17 cellular contexts compared by ENCODE assay signal in the genomic region with DNA sequence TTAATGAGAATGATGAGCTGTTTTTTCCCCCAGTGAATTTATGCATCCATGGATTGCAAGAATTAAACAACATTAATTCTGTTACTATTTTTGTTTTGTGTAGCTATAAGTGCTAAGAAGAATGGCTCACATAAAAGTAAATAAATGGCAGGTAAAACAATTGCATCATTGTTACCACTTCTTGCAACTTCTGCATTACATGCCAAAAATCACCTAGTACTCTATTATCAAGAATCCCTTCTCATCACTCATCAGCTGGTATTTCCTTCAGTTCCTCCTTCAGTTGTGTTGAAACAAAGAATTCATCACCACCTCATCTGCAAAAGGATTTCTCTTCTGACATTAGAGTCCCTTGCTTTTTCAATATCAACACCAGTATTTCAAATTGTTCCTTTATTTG. TPM values are rescaled to one million over a fixed set of nuclear protein-coding genes. Genes with fewer than 3 reads are reported as not detected.
A peak's percentile ranks its signal among the peaks of the same experiment; 100 is the strongest.
DNase-seq lines count a peak whose midpoint lies in the region; TF ChIP-seq lines count a peak whose summit lies in the region.
"Had no signal": no experiment of that assay in that cellular context is flagged by ENCODE, and none has a peak within 500 bp of the region (broad histone marks: within the 10 kb centered on the region; RNA-seq: fewer than 3 reads in every experiment).

No MANE protein-coding gene starts in this region.

- H3K4me1 ChIP-seq in mesodermal cell (ENCODE audit: control insufficient read depth, insufficient read depth, low read length, poor library complexity, severe bottlenecking) (peaks cover 5% of the 10 kb centered on the region), subcutaneous abdominal adipose tissue (ENCODE audit: control insufficient read depth in 5 of 5, insufficient read depth in 5 of 5, low read length in 5 of 5) (peaks cover 0 to 51% (median 17%) of the 10 kb centered on the region in 5 donors)
- H3K4me1 ChIP-seq: SJCRH30 had no signal

- H3K27ac Mint-ChIP-seq in dendritic cell treated with granulocyte-macrophage colony-stimulating factor and Interleukin-4, amounts not matched to agents 40 ng/mL and 50 ng/mL, for 4 days = peak overlapping the region; percentile 89
- no peak overlapping the region for H3K27ac Mint-ChIP-seq in HFFc6
- H3K27ac Mint-ChIP-seq: activated naive CD4-positive, alpha-beta T cell treated with anti-CD3 and anti-CD28 coated beads for 36 hours; B cell had no signal

- H3K4me3 Mint-ChIP-seq in dendritic cell treated with granulocyte-macrophage colony-stimulating factor and Interleukin-4, amounts not matched to agents 40 ng/mL and 50 ng/mL, for 4 days = peak overlapping the region; percentile 61
- no peak overlapping the region for H3K4me3 Mint-ChIP-seq in HFFc6
- H3K4me3 Mint-ChIP-seq: activated naive CD4-positive, alpha-beta T cell treated with anti-CD3 and anti-CD28 coated beads for 36 hours; B cell; natural killer cell had no signal

- H3K9me3 ChIP-seq in mesodermal cell (ENCODE audit: control insufficient read depth, low read length) (no peaks in the 10 kb centered on the region), subcutaneous abdominal adipose tissue (ENCODE audit: control insufficient read depth in 5 of 5, low read length in 5 of 5) (no peaks in the 10 kb centered on the region)
- H3K9me3 ChIP-seq: SJCRH30 had no signal

- H3K36me3 ChIP-seq in mesodermal cell (ENCODE audit: control insufficient read depth, insufficient read depth, low read length) (no peaks in the 10 kb centered on the region), subcutaneous abdominal adipose tissue (ENCODE audit: control insufficient read depth in 5 of 5, insufficient read depth in 5 of 5, low read length in 5 of 5) (peaks cover 0 to 19% (median 10%) of the 10 kb centered on the region in 5 donors)
- H3K36me3 ChIP-seq: SJCRH30 had no signal

- H3K4me1 Mint-ChIP-seq in dendritic cell treated with granulocyte-macrophage colony-stimulating factor and Interleukin-4, amounts not matched to agents 40 ng/mL and 50 ng/mL, for 4 days (ENCODE audit: low read depth) = peaks cover 66% of the 10 kb centered on the region
- no peaks in the 10 kb centered on the region for H3K4me1 Mint-ChIP-seq in HFFc6 (ENCODE audit: low read depth)

- H3K27ac ChIP-seq in mesodermal cell (ENCODE audit: low read depth, low read length, severe bottlenecking) (no peak overlapping the region), subcutaneous abdominal adipose tissue (ENCODE audit: low read depth, low read length) (peak overlapping the region; percentile 89)
- H3K27ac ChIP-seq: SJCRH30 had no signal

- H3K27me3 ChIP-seq in subcutaneous abdominal adipose tissue (ENCODE audit: control insufficient read depth in 5 of 5, insufficient read depth in 4 of 5, low read length in 5 of 5) = peaks cover 0 to 2% (median 0%) of the 10 kb centered on the region in 5 donors
- H3K27me3 ChIP-seq: SJCRH30 had no signal

- H3K36me3 Mint-ChIP-seq in dendritic cell treated with granulocyte-macrophage colony-stimulating factor and Interleukin-4, amounts not matched to agents 40 ng/mL and 50 ng/mL, for 4 days (ENCODE audit: low read depth) = peaks cover 29% of the 10 kb centered on the region
- no peaks in the 10 kb centered on the region for H3K36me3 Mint-ChIP-seq in HFFc6 (ENCODE audit: low read depth)
- H3K36me3 Mint-ChIP-seq: natural killer cell had no signal

- H3K4me3 ChIP-seq in mesodermal cell (ENCODE audit: extremely low read depth, insufficient read depth, low read length, poor library complexity, severe bottlenecking) (peak overlapping the region; percentile 9), subcutaneous abdominal adipose tissue (ENCODE audit: low read depth in 1 of 5, low read length in 5 of 5) (peak overlapping the region; percentile 19 to 85 (median 63))
- H3K4me3 ChIP-seq: K562, SJCRH30 had no signal

- no peaks in the 10 kb centered on the region for H3K27me3 Mint-ChIP-seq in dendritic cell treated with granulocyte-macrophage colony-stimulating factor and Interleukin-4, amounts not matched to agents 40 ng/mL and 50 ng/mL, for 4 days
- H3K27me3 Mint-ChIP-seq in HFFc6 (ENCODE audit: insufficient read depth) = no peaks in the 10 kb centered on the region

- intact Hi-C loops in dendritic cell treated with granulocyte-macrophage colony-stimulating factor and Interleukin-4, amounts not matched to agents 40 ng/mL and 50 ng/mL, for 4 days (cut with micrococcal nuclease) = no loop called here

- DNase-seq in MV-4-11 (lab: John Stamatoyannopoulos, UW) (peak; percentile 6), NCI-H128 (lab: John Stamatoyannopoulos, UW; ENCODE audit: unreplicated experiment) (no peak), GF-D8 (lab: John Stamatoyannopoulos, UW) (no peak), HFFc6 (no peak)
- no peak for DNase-seq in stimulated activated CD4-positive, alpha-beta T cell treated with anti-CD3 and anti-CD28 coated beads, Interleukin-4, amount 100 ng/mL, for 4 hours
- DNase-seq: activated naive CD4-positive, alpha-beta T cell treated with anti-CD3 and anti-CD28 coated beads for 36 hours; natural killer cell; NCI-H187; NCI-H774; SJCRH30; stimulated activated CD4-positive, alpha-beta T cell treated with anti-CD3 and anti-CD28 coated beads, Interleukin-15, amount 100 ng/mL, for 24 hours had no signal

- no peak for TF ChIP-seq CTCF in HFFc6 (IDR thresholded peaks at IDR 0.05)

- peak overlapping the region in 2 of 5 donors; percentile 8 to 24 for H3K9ac ChIP-seq in subcutaneous abdominal adipose tissue (ENCODE audit: low read length in 5 of 5)

- H3K9me3 Mint-ChIP-seq in dendritic cell treated with granulocyte-macrophage colony-stimulating factor and Interleukin-4, amounts not matched to agents 40 ng/mL and 50 ng/mL, for 4 days = peaks cover 8% of the 10 kb centered on the region
- peaks cover 16% of the 10 kb centered on the region for H3K9me3 Mint-ChIP-seq in HFFc6
- H3K9me3 Mint-ChIP-seq: activated naive CD4-positive, alpha-beta T cell treated with anti-CD3 and anti-CD28 coated beads for 36 hours; natural killer cell had no signal

RNA-seq across cellular contexts. Expression of gene A2M, which starts 0.8 kb away (rescaled TPM):
- polyA plus RNA-seq in mesodermal cell (2013, experiment 1 of 2) = 106 TPM
- polyA plus RNA-seq in mesodermal cell (2013, experiment 2 of 2) = 76.9 TPM
- under 1 TPM; 0.23 to 0.50 (median 0.33) TPM for total RNA-seq in HFFc6 (2021; fragmentation: NEBNext Ultra II Directional; extraction: Animal tissue kit (Norgen Biotek cat#: 25700))
- total RNA-seq: activated naive CD4-positive, alpha-beta T cell treated with anti-CD3 and anti-CD28 coated beads for 36 hours; B cell; Daoy had no signal
